ENCODE assay signal across 8 cellular contexts in the genomic region with DNA sequence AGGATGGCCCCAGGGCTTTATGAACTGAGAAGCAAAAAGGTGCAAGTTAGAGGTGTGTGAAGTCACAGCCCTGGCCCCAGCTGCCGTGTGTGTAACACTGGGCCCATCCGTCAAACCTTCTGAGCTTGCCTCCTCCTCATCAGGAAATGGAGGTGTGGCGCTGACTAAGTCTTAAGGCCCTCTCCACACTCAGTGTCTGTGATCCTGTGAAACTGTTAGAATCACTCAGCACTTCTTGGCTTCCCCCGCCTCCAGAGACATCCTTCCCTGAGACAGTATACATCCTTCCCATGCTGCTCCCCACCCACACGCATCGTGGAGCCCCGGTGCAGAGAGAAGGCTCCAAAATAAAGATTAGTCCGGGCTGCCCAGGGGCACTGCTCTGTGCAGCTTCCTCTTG. TPM values are rescaled to one million over a fixed set of nuclear protein-coding genes. Genes with fewer than 3 reads are reported as not detected.
A peak's percentile ranks its signal among the peaks of the same experiment; 100 is the strongest.
DNase-seq lines count a peak whose midpoint lies in the region; ATAC-seq and TF ChIP-seq lines count a peak whose summit lies in the region.

No MANE protein-coding gene starts in this region.

- H3K79me2 ChIP-seq in KMS-11 (ENCODE audit: insufficient read depth, low read depth) (peaks cover 73% of the 10 kb centered on the region), neural cell (replicated peaks; ENCODE audit: insufficient read depth, low read length) (peaks cover 59% of the 10 kb centered on the region)

- no peak overlapping the region for H3K4me3 Mint-ChIP-seq in activated naive CD4-positive, alpha-beta T cell treated with anti-CD3 and anti-CD28 coated beads, Interleukin-2, amount 10 ng/mL, durations not matched to agents 7 days and 5 days

- H3K9me3 ChIP-seq in AG04450 (ENCODE audit: control insufficient read depth, insufficient read depth, low read length): no peaks in the 10 kb centered on the region
- H3K9me3 ChIP-seq in neural cell (ENCODE audit: low read length): no peaks in the 10 kb centered on the region

- no peak for TF ChIP-seq RAD21 in neural cell (conservative IDR thresholded peaks at IDR 0.05)

- DNase-seq in AG04450 (ENCODE audit: low read depth, low spot score) (peak; percentile 6), SHP77 (lab: John Stamatoyannopoulos, UW) (no peak), NCI-H187 (lab: John Stamatoyannopoulos, UW) (no peak)
- DNase-seq in activated naive CD4-positive, alpha-beta T cell treated with anti-CD3 and anti-CD28 coated beads, Interleukin-2, amount 10 ng/mL, durations not matched to agents 7 days and 5 days: peak; percentile 55

- H2AFZ ChIP-seq in KMS-11 (ENCODE audit: low read depth) (no peak overlapping the region), neural cell (ENCODE audit: low read depth, low read length) (no peak overlapping the region)

- H3K4me1 Mint-ChIP-seq in activated naive CD4-positive, alpha-beta T cell treated with anti-CD3 and anti-CD28 coated beads, Interleukin-2, amount 10 ng/mL, durations not matched to agents 7 days and 5 days: peaks cover 44% of the 10 kb centered on the region

- H3F3A ChIP-seq in neural cell (ENCODE audit: insufficient read depth, low read length, poor library complexity, severe bottlenecking): peaks cover 12% of the 10 kb centered on the region

- H3K27me3 ChIP-seq in AG04450 (ENCODE audit: control insufficient read depth, insufficient read depth, low read length) (no peaks in the 10 kb centered on the region), KMS-11 (ENCODE audit: insufficient read depth, low read depth) (no peaks in the 10 kb centered on the region), neural cell (ENCODE audit: insufficient read depth, low read depth, low read length) (no peaks in the 10 kb centered on the region)

- ATAC-seq in HG03571 (IDR thresholded peaks at IDR 0.05; ENCODE audit: unreplicated experiment) (no peak), GM21390 (IDR thresholded peaks at IDR 0.05; ENCODE audit: unreplicated experiment) (no peak)

- H3K4me1 ChIP-seq in KMS-11 (ENCODE audit: low read depth, poor library complexity, severe bottlenecking): peaks cover 47% of the 10 kb centered on the region

- POLR2A ChIA-PET in AG04450 (lab: Yijun Ruan, JAX): no interaction called here

- H3K4me2 ChIP-seq in KMS-11 (peak overlapping the region; percentile 31; the same call in 1 of the 2 replicates), neural cell (ENCODE audit: low read length) (no peak overlapping the region)

- H3K27ac ChIP-seq in AG04450 (ENCODE audit: low read depth, low read length): no peak overlapping the region
- H3K27ac ChIP-seq in KMS-11: no peak overlapping the region
- peak overlapping the region; percentile 91 for H3K27ac ChIP-seq in neural cell (ENCODE audit: low read length)

- peaks cover 6% of the 10 kb centered on the region for H3K36me3 Mint-ChIP-seq in activated naive CD4-positive, alpha-beta T cell treated with anti-CD3 and anti-CD28 coated beads, Interleukin-2, amount 10 ng/mL, durations not matched to agents 7 days and 5 days

- no peak overlapping the region for H3K9ac ChIP-seq in KMS-11
- H3K9ac ChIP-seq in neural cell (ENCODE audit: low read length): peak overlapping the region; percentile 10

- H3K4me3 ChIP-seq in AG04450 (ENCODE audit: low read depth, low read length): no peak overlapping the region
- no peak overlapping the region for H3K4me3 ChIP-seq in KMS-11 (IDR thresholded peaks at IDR 0.05; ENCODE audit: insufficient read depth, low read depth, low read length)
- H3K4me3 ChIP-seq in neural cell (ENCODE audit: low read length): no peak overlapping the region

- TF ChIP-seq EP300 in neural cell (conservative IDR thresholded peaks at IDR 0.05; ENCODE audit: poor library complexity, severe bottlenecking): no peak

- H3K27ac Mint-ChIP-seq in activated naive CD4-positive, alpha-beta T cell treated with anti-CD3 and anti-CD28 coated beads, Interleukin-2, amount 10 ng/mL, durations not matched to agents 7 days and 5 days: peak overlapping the region; percentile 30

- no peaks in the 10 kb centered on the region for H3K9me3 Mint-ChIP-seq in activated naive CD4-positive, alpha-beta T cell treated with anti-CD3 and anti-CD28 coated beads, Interleukin-2, amount 10 ng/mL, durations not matched to agents 7 days and 5 days

- TF ChIP-seq CTCF in AG04450 (IDR thresholded peaks at IDR 0.05; ENCODE audit: low read depth, low read length): no peak
- TF ChIP-seq CTCF in KMS-11 (conservative IDR thresholded peaks at IDR 0.05; ENCODE audit: low read depth, low read length): no peak
- no peak for TF ChIP-seq CTCF in neural cell (IDR thresholded peaks at IDR 0.05; ENCODE audit: poor library complexity, severe bottlenecking)

- H4K20me1 ChIP-seq in KMS-11 (ENCODE audit: insufficient read depth) (peaks cover 14% of the 10 kb centered on the region), neural cell (ENCODE audit: insufficient read depth) (no peaks in the 10 kb centered on the region)

- H3K36me3 ChIP-seq in KMS-11 (ENCODE audit: insufficient read depth): peaks cover 8% of the 10 kb centered on the region; the same call in 1 of the 2 replicates
- no peaks in the 10 kb centered on the region for H3K36me3 ChIP-seq in neural cell (ENCODE audit: insufficient read depth, low read length)

- CTCF ChIA-PET in AG04450 (lab: Charles Lee): no interaction called here
- CTCF ChIA-PET in activated naive CD4-positive, alpha-beta T cell treated with anti-CD3 and anti-CD28 coated beads, Interleukin-2, amount 10 ng/mL, durations not matched to agents 7 days and 5 days (lab: Charles Lee): interaction anchor here (0.7 to 1.0 kb wide), 2 partner anchors 16 to 99 kb away, joined by 3 to 6 read pairs; no protein-coding TSS in a partner anchor

- no peaks in the 10 kb centered on the region for H3K9me2 ChIP-seq in neural cell (ENCODE audit: insufficient read depth, low read length)

- no peaks in the 10 kb centered on the region for H3K27me3 Mint-ChIP-seq in activated naive CD4-positive, alpha-beta T cell treated with anti-CD3 and anti-CD28 coated beads, Interleukin-2, amount 10 ng/mL, durations not matched to agents 7 days and 5 days

TF ChIP-seq in neural cell, 6 proteins besides CTCF, POLR2A, EP300 and RAD21:
- TF ChIP-seq POLR2AphosphoS5 (IDR thresholded peaks at IDR 0.05): no peak
- no peak for TF ChIP-seq TAF1 (IDR thresholded peaks at IDR 0.05; ENCODE audit: low read depth)
- TF ChIP-seq MXI1 (conservative IDR thresholded peaks at IDR 0.05; ENCODE audit: poor library complexity, severe bottlenecking): no peak
- no peak for TF ChIP-seq SMC3 (conservative IDR thresholded peaks at IDR 0.05; ENCODE audit: poor library complexity)
- no peak for TF ChIP-seq EZH2 (IDR thresholded peaks at IDR 0.05; ENCODE audit: borderline replicate concordance, insufficient read depth, low read length, poor library complexity, severe bottlenecking)
- TF ChIP-seq, protein P1, sequence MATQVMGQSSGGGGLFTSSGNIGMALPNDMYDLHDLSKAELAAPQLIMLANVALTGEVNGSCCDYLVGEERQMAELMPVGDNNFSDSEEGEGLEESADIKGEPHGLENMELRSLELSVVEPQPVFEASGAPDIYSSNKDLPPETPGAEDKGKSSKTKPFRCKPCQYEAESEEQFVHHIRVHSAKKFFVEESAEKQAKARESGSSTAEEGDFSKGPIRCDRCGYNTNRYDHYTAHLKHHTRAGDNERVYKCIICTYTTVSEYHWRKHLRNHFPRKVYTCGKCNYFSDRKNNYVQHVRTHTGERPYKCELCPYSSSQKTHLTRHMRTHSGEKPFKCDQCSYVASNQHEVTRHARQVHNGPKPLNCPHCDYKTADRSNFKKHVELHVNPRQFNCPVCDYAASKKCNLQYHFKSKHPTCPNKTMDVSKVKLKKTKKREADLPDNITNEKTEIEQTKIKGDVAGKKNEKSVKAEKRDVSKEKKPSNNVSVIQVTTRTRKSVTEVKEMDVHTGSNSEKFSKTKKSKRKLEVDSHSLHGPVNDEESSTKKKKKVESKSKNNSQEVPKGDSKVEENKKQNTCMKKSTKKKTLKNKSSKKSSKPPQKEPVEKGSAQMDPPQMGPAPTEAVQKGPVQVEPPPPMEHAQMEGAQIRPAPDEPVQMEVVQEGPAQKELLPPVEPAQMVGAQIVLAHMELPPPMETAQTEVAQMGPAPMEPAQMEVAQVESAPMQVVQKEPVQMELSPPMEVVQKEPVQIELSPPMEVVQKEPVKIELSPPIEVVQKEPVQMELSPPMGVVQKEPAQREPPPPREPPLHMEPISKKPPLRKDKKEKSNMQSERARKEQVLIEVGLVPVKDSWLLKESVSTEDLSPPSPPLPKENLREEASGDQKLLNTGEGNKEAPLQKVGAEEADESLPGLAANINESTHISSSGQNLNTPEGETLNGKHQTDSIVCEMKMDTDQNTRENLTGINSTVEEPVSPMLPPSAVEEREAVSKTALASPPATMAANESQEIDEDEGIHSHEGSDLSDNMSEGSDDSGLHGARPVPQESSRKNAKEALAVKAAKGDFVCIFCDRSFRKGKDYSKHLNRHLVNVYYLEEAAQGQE (IDR thresholded peaks at IDR 0.05; ENCODE audit: borderline replicate concordance): no peak

RNA-seq across cellular contexts. Expression of a gene that starts 33.3 kb away (rescaled TPM):
- polyA plus RNA-seq in AG04450 (2011; rRNA removed): 5.0 and 6.4 TPM in 2 replicates
- polyA minus RNA-seq in AG04450 (2011; rRNA and poly(A)+ RNA removed): 13.2 and 19.0 TPM in 2 replicates
- 65.8 TPM in 2 replicates for polyA plus RNA-seq in neural cell
- polyA minus RNA-seq in neural cell: 97.9 and 112 TPM in 2 replicates

RNA-seq across cellular contexts. Expression of a gene that starts 56.2 kb away (rescaled TPM):
- polyA plus RNA-seq in AG04450 (2011; rRNA removed): 20.3 and 37.6 TPM in 2 replicates
- polyA minus RNA-seq in AG04450 (2011; rRNA and poly(A)+ RNA removed): 45.7 and 46.2 TPM in 2 replicates
- polyA plus RNA-seq in neural cell: 42.6 and 53.3 TPM in 2 replicates
- polyA minus RNA-seq in neural cell: 24.3 and 35.8 TPM in 2 replicates

Comparison
In these comparisons a context has a peak if more than half of its experiments do, and no peak if none do; other contexts are left out.
1. DNase-seq: peak in AG04450 (single experiment) and activated naive CD4-positive, alpha-beta T cell treated with anti-CD3 and anti-CD28 coated beads, Interleukin-2, amount 10 ng/mL, durations not matched to agents 7 days and 5 days (single experiment); none in SHP77 (0 of 2) and NCI-H187 (0 of 2).